In genomic region chr3:16430717-16431630, GRCh38 we compare ENCODE assay signal across 11 cellular contexts.
DNase-seq lines count a peak whose midpoint lies in the region; ATAC-seq and TF ChIP-seq lines count a peak whose summit lies in the region.
"Had no signal": no experiment of that assay in that cellular context is flagged by ENCODE, and none has a peak within 500 bp of the region (broad histone marks: within the 10 kb centered on the region; RNA-seq: fewer than 3 reads in every experiment).

No MANE protein-coding gene starts in this region.

- POLR2A ChIA-PET in RWPE1 (lab: Yijun Ruan, JAX; ENCODE audit: low non-redundant PET): no interaction called here

- ATAC-seq in GM18498 (IDR thresholded peaks at IDR 0.05; ENCODE audit: unreplicated experiment) (peak; percentile 42), GM19463 (IDR thresholded peaks at IDR 0.05; ENCODE audit: unreplicated experiment) (peak; percentile 44), HG03103 (IDR thresholded peaks at IDR 0.05; ENCODE audit: low read depth, unreplicated experiment) (peak; percentile 35)
- ATAC-seq: Panc1 had no signal

- no peak for TF ChIP-seq CTCF in RWPE1 (conservative IDR thresholded peaks at IDR 0.05; ENCODE audit: low read depth)
- TF ChIP-seq CTCF in osteocyte (IDR thresholded peaks at IDR 0.05): no peak
- no peak for TF ChIP-seq CTCF in HFFc6 (IDR thresholded peaks at IDR 0.05)

- CTCF ChIA-PET in RWPE1 (lab: Yijun Ruan, JAX): no interaction called here

- H3K27me3 Mint-ChIP-seq in osteocyte (ENCODE audit: unreplicated experiment) (no peaks in the 10 kb centered on the region), HFFc6 (ENCODE audit: insufficient read depth) (no peaks in the 10 kb centered on the region; the same call in 1 of the 2 replicates)

- H3K27ac Mint-ChIP-seq in osteocyte (ENCODE audit: unreplicated experiment): no peak overlapping the region
- H3K27ac Mint-ChIP-seq in HFFc6: no peak overlapping the region

- DNase-seq in RWPE1 (ENCODE audit: low spot score): no peak
- no peak for DNase-seq in osteocyte (ENCODE audit: extremely low spot score, unreplicated experiment)
- DNase-seq in NCI-H446 (lab: John Stamatoyannopoulos, UW): no peak
- no peak for DNase-seq in HFFc6
- DNase-seq: activated CD4-positive, alpha-beta T cell treated with anti-CD3 and anti-CD28 coated beads, Interleukin-2, amount 50 U/mL, for 4 hours had no signal

- H3K4me3 Mint-ChIP-seq in osteocyte (ENCODE audit: unreplicated experiment) (no peak overlapping the region), HFFc6 (no peak overlapping the region)

- H3K9me3 Mint-ChIP-seq in osteocyte (ENCODE audit: unreplicated experiment) (no peaks in the 10 kb centered on the region), HFFc6 (no peaks in the 10 kb centered on the region)

- peaks cover 36% of the 10 kb centered on the region for H3K36me3 Mint-ChIP-seq in osteocyte (ENCODE audit: unreplicated experiment)
- H3K36me3 Mint-ChIP-seq in HFFc6 (ENCODE audit: low read depth): peaks cover 30% of the 10 kb centered on the region

- H3K4me1 Mint-ChIP-seq in osteocyte (ENCODE audit: unreplicated experiment): peaks cover 22% of the 10 kb centered on the region
- peaks cover 48% of the 10 kb centered on the region for H3K4me1 Mint-ChIP-seq in HFFc6 (ENCODE audit: low read depth)

- peak overlapping the region; percentile 19 for H3K27ac ChIP-seq in angular gyrus (ENCODE audit: low read depth, low read length)
- no peak overlapping the region for H3K27ac ChIP-seq in RWPE1
- H3K27ac ChIP-seq: suprapubic skin had no signal
